In genomic region chr2:1800716-1801388, GRCh38 we compare ENCODE assay signal across 16 cellular contexts. TPM values are rescaled to one million over a fixed set of nuclear protein-coding genes. Genes with fewer than 3 reads are reported as not detected.
DNase-seq lines count a peak whose midpoint lies in the region; ATAC-seq, FAIRE-seq and TF ChIP-seq lines count a peak whose summit lies in the region.
"Had no signal": no experiment of that assay in that cellular context is flagged by ENCODE, and none has a peak within 500 bp of the region (broad histone marks: within the 10 kb centered on the region; RNA-seq: fewer than 3 reads in every experiment).

No MANE protein-coding gene starts in this region.

- H3F3A ChIP-seq in Loucy (ENCODE audit: low read depth): no peaks in the 10 kb centered on the region

- no peaks in the 10 kb centered on the region for H3K4me1 Mint-ChIP-seq in CD14-positive monocyte
- H3K4me1 Mint-ChIP-seq: CD4-positive, CD25-positive, alpha-beta regulatory T cell had no signal

- DNase-seq in kidney: peak; percentile 48
- DNase-seq in posterior vena cava (ENCODE audit: low spot score): peak; percentile 51
- DNase-seq in CD14-positive monocyte (ENCODE audit: low spot score): no peak
- DNase-seq in activated CD4-positive, alpha-beta T cell treated with anti-CD3 and anti-CD28 coated beads for 48 hours: no peak
- DNase-seq in SHP77 (lab: John Stamatoyannopoulos, UW): no peak
- DNase-seq: BE2C; CD4-positive, CD25-positive, alpha-beta regulatory T cell; DMS53; GF-D8; HCEC 1CT; HFFc6 had no signal

- no peak for FAIRE-seq in kidney (lab: Jason Lieb, UNC)
- FAIRE-seq: A549, GM19239 had no signal

- H3K9me3 Mint-ChIP-seq in CD14-positive monocyte: peaks cover 0 to 11% (median 0%) of the 10 kb centered on the region in 7 donors
- H3K9me3 Mint-ChIP-seq: CD4-positive, CD25-positive, alpha-beta regulatory T cell; HFFc6 had no signal

- H3K9me2 ChIP-seq in Loucy (replicated peaks; ENCODE audit: low read depth, low read length): no peaks in the 10 kb centered on the region

- H3K36me3 Mint-ChIP-seq in CD14-positive monocyte: no peaks in the 10 kb centered on the region
- H3K36me3 Mint-ChIP-seq: CD4-positive, CD25-positive, alpha-beta regulatory T cell had no signal

- H3K9me3 ChIP-seq in Loucy (ENCODE audit: insufficient read depth, low read depth, low read length): no peaks in the 10 kb centered on the region
- no peaks in the 10 kb centered on the region for H3K9me3 ChIP-seq in kidney (ENCODE audit: control insufficient read depth in 1 of 2, low read length in 2 of 2)
- H3K9me3 ChIP-seq: A549, BE2C had no signal

- H3K79me2 ChIP-seq in Loucy (ENCODE audit: insufficient read depth, low read length): no peaks in the 10 kb centered on the region

- no peak for ATAC-seq in HG03025 (IDR thresholded peaks at IDR 0.05; ENCODE audit: low FRiP score, unreplicated experiment)
- ATAC-seq: A549 had no signal

- no peak overlapping the region for H3K27ac Mint-ChIP-seq in CD14-positive monocyte
- H3K27ac Mint-ChIP-seq: CD4-positive, CD25-positive, alpha-beta regulatory T cell; HFFc6 had no signal

- peak overlapping the region; percentile 34 for H3K4me2 ChIP-seq in Loucy (ENCODE audit: low read depth, low read length, poor library complexity, severe bottlenecking)
- H3K4me2 ChIP-seq: A549 had no signal

- H3K27ac ChIP-seq in kidney (ENCODE audit: low read depth in 2 of 2, low read length in 2 of 2): no peak overlapping the region
- H3K27ac ChIP-seq: A549, HL-60 had no signal

- H3K4me1 ChIP-seq in Loucy (ENCODE audit: insufficient read depth, low read length, poor library complexity, severe bottlenecking) (peaks cover 53% of the 10 kb centered on the region), kidney (ENCODE audit: control insufficient read depth in 1 of 2, insufficient read depth in 1 of 2, low read depth in 1 of 2, low read length in 2 of 2) (peaks cover 0 to 3% of the 10 kb centered on the region in 2 donors)
- H3K4me1 ChIP-seq: A549, BE2C had no signal

- H2AFZ ChIP-seq in Loucy (ENCODE audit: low read length): no peak overlapping the region

- intact Hi-C loops in kidney (cut with DNase I) (no loop called here), posterior vena cava (cut with DNase I) (no loop called here), CD14-positive monocyte (cut with micrococcal nuclease) (no loop called here)

- peak overlapping the region; percentile 62 for H3K9ac ChIP-seq in Loucy (ENCODE audit: low read depth, low read length, poor library complexity, severe bottlenecking)
- H3K9ac ChIP-seq in kidney (ENCODE audit: low read length in 2 of 2): no peak overlapping the region

- H3K4me3 Mint-ChIP-seq in CD14-positive monocyte: no peak overlapping the region
- H3K4me3 Mint-ChIP-seq: CD4-positive, CD25-positive, alpha-beta regulatory T cell; HFFc6 had no signal

- no peaks in the 10 kb centered on the region for H3K27me3 ChIP-seq in Loucy (ENCODE audit: insufficient read depth, low read length, poor library complexity, severe bottlenecking)
- H3K27me3 ChIP-seq: BE2C had no signal

- no peaks in the 10 kb centered on the region for H4K20me1 ChIP-seq in Loucy (ENCODE audit: insufficient read depth, low read length, poor library complexity, severe bottlenecking)

- peaks cover 0 to 14% (median 5%) of the 10 kb centered on the region in 3 donors for H3K27me3 Mint-ChIP-seq in CD14-positive monocyte (ENCODE audit: low read depth in 3 of 3)
- H3K27me3 Mint-ChIP-seq: CD4-positive, CD25-positive, alpha-beta regulatory T cell had no signal

- H3K4me3 ChIP-seq in Loucy (ENCODE audit: low read length, poor library complexity, severe bottlenecking) (peak overlapping the region; percentile 17), kidney (ENCODE audit: low read length in 2 of 2) (no peak overlapping the region)
- H3K4me3 ChIP-seq: A549 had no signal

- H3K36me3 ChIP-seq in Loucy (ENCODE audit: insufficient read depth, low read length) (no peaks in the 10 kb centered on the region), kidney (ENCODE audit: control insufficient read depth in 1 of 2, insufficient read depth in 2 of 2, low read length in 2 of 2) (no peaks in the 10 kb centered on the region)
- H3K36me3 ChIP-seq: BE2C had no signal

- no peak for TF ChIP-seq CTCF in Loucy (conservative IDR thresholded peaks at IDR 0.05; ENCODE audit: low read length)
- TF ChIP-seq CTCF in kidney (IDR thresholded peaks at IDR 0.05; ENCODE audit: borderline replicate concordance, extremely low read depth, insufficient read depth): no peak
- TF ChIP-seq CTCF in CD14-positive monocyte (IDR thresholded peaks at IDR 0.05): no peak

RNA-seq across cellular contexts. Expression of gene PXDN, which starts 56.5 kb away (rescaled TPM):
- total RNA-seq in kidney (42.3 TPM), posterior vena cava (10 to 100 TPM; 75.3 to 85.8 TPM)
- polyA plus RNA-seq in kidney (ENCODE audit: insufficient read depth, low read depth, low replicate concordance) (4.7 TPM), CD14-positive monocyte (not detected)
- polyA plus RNA-seq: CD4-positive, CD25-positive, alpha-beta regulatory T cell had no signal

Comparison
In these comparisons a context has a peak if more than half of its experiments do, and no peak if none do; other contexts are left out.
1. DNase-seq: peak in kidney (single experiment) and posterior vena cava (single experiment); none in CD14-positive monocyte (single experiment), activated CD4-positive, alpha-beta T cell treated with anti-CD3 and anti-CD28 coated beads for 48 hours (single experiment) and SHP77 (0 of 2).